Comparison of ENCODE assay signal across 1 cellular context in genomic region chr12:92145731-92146496, GRCh38.
TF ChIP-seq lines count a peak whose summit lies in the region.

A gene with protein sequence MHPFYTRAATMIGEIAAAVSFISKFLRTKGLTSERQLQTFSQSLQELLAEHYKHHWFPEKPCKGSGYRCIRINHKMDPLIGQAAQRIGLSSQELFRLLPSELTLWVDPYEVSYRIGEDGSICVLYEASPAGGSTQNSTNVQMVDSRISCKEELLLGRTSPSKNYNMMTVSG (minus strand): TSS chr12:92145846. CDS start chr12:92145535, 311 bp downstream.

TF ChIP-seq in WTC11, 78 proteins besides CTCF, POLR2A, EP300 and RAD21 (continued from another document):
- no peak for TF ChIP-seq ZNF396 (CRISPR knock-in tag; IDR thresholded peaks at IDR 0.05; ENCODE audit: borderline replicate concordance)
- TF ChIP-seq KAT7 (CRISPR knock-in tag; IDR thresholded peaks at IDR 0.05; ENCODE audit: borderline replicate concordance) = 0 out of 2 replicates have a peak, but pooled peaks have one; percentile 42
- no peak for TF ChIP-seq TEAD4 (CRISPR knock-in tag; IDR thresholded peaks at IDR 0.05)
- no peak for TF ChIP-seq HMGA2 (CRISPR knock-in tag; IDR thresholded peaks at IDR 0.05)
- no peak for TF ChIP-seq TP53 (CRISPR knock-in tag; IDR thresholded peaks at IDR 0.05)
- no peak for TF ChIP-seq NR1H2 (CRISPR knock-in tag; IDR thresholded peaks at IDR 0.05)
- TF ChIP-seq MXD4 (CRISPR knock-in tag; IDR thresholded peaks at IDR 0.05; ENCODE audit: borderline replicate concordance) = no peak
- no peak; the same call in 1 of the 2 replicates for TF ChIP-seq CDX4 (CRISPR knock-in tag; IDR thresholded peaks at IDR 0.05; ENCODE audit: borderline replicate concordance)
- TF ChIP-seq NFYB (CRISPR knock-in tag; conservative IDR thresholded peaks at IDR 0.05; ENCODE audit: low read depth) = peak; percentile 50
- peak; percentile 27; the same call in 1 of the 2 replicates for TF ChIP-seq FOXP1 (CRISPR knock-in tag; IDR thresholded peaks at IDR 0.05; ENCODE audit: borderline replicate concordance)
- peak; percentile 66; the same call in 1 of the 2 replicates for TF ChIP-seq RORB (CRISPR knock-in tag; IDR thresholded peaks at IDR 0.05)
- TF ChIP-seq MAX (CRISPR knock-in tag; IDR thresholded peaks at IDR 0.05) = peak; percentile 67
- peak; percentile 56 for TF ChIP-seq SP1 (CRISPR knock-in tag; conservative IDR thresholded peaks at IDR 0.05)
- TF ChIP-seq, protein P1, sequence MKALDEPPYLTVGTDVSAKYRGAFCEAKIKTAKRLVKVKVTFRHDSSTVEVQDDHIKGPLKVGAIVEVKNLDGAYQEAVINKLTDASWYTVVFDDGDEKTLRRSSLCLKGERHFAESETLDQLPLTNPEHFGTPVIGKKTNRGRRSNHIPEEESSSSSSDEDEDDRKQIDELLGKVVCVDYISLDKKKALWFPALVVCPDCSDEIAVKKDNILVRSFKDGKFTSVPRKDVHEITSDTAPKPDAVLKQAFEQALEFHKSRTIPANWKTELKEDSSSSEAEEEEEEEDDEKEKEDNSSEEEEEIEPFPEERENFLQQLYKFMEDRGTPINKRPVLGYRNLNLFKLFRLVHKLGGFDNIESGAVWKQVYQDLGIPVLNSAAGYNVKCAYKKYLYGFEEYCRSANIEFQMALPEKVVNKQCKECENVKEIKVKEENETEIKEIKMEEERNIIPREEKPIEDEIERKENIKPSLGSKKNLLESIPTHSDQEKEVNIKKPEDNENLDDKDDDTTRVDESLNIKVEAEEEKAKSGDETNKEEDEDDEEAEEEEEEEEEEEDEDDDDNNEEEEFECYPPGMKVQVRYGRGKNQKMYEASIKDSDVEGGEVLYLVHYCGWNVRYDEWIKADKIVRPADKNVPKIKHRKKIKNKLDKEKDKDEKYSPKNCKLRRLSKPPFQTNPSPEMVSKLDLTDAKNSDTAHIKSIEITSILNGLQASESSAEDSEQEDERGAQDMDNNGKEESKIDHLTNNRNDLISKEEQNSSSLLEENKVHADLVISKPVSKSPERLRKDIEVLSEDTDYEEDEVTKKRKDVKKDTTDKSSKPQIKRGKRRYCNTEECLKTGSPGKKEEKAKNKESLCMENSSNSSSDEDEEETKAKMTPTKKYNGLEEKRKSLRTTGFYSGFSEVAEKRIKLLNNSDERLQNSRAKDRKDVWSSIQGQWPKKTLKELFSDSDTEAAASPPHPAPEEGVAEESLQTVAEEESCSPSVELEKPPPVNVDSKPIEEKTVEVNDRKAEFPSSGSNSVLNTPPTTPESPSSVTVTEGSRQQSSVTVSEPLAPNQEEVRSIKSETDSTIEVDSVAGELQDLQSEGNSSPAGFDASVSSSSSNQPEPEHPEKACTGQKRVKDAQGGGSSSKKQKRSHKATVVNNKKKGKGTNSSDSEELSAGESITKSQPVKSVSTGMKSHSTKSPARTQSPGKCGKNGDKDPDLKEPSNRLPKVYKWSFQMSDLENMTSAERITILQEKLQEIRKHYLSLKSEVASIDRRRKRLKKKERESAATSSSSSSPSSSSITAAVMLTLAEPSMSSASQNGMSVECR (CRISPR knock-in tag; IDR thresholded peaks at IDR 0.05; ENCODE audit: borderline replicate concordance) = 0 out of 2 replicates have a peak, but pooled peaks have one; percentile 22
- no peak for TF ChIP-seq ZNF263 (CRISPR knock-in tag; IDR thresholded peaks at IDR 0.05; ENCODE audit: low read depth)
- TF ChIP-seq ZNF232 (CRISPR knock-in tag; IDR thresholded peaks at IDR 0.05) = no peak
- no peak for TF ChIP-seq ZNF512 (CRISPR knock-in tag; IDR thresholded peaks at IDR 0.05; ENCODE audit: borderline replicate concordance)
- no peak for TF ChIP-seq GTF2I (CRISPR knock-in tag; conservative IDR thresholded peaks at IDR 0.05)
- TF ChIP-seq, protein P2, sequence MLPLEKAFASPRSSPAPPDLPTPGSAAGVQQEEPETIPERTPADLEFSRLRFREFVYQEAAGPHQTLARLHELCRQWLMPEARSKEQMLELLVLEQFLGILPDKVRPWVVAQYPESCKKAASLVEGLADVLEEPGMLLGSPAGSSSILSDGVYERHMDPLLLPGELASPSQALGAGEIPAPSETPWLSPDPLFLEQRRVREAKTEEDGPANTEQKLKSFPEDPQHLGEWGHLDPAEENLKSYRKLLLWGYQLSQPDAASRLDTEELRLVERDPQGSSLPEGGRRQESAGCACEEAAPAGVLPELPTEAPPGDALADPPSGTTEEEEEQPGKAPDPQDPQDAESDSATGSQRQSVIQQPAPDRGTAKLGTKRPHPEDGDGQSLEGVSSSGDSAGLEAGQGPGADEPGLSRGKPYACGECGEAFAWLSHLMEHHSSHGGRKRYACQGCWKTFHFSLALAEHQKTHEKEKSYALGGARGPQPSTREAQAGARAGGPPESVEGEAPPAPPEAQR (CRISPR knock-in tag; IDR thresholded peaks at IDR 0.05) = no peak
- TF ChIP-seq, protein P3, sequence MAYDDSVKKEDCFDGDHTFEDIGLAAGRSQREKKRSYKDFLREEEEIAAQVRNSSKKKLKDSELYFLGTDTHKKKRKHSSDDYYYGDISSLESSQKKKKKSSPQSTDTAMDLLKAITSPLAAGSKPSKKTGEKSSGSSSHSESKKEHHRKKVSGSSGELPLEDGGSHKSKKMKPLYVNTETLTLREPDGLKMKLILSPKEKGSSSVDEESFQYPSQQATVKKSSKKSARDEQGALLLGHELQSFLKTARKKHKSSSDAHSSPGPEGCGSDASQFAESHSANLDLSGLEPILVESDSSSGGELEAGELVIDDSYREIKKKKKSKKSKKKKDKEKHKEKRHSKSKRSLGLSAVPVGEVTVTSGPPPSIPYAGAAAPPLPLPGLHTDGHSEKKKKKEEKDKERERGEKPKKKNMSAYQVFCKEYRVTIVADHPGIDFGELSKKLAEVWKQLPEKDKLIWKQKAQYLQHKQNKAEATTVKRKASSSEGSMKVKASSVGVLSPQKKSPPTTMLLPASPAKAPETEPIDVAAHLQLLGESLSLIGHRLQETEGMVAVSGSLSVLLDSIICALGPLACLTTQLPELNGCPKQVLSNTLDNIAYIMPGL (CRISPR knock-in tag; IDR thresholded peaks at IDR 0.05) = no peak
- no peak for TF ChIP-seq STAT6 (CRISPR knock-in tag; conservative IDR thresholded peaks at IDR 0.05; ENCODE audit: low read depth)
- TF ChIP-seq ETV6 (CRISPR knock-in tag; IDR thresholded peaks at IDR 0.05) = no peak
- TF ChIP-seq ZNF423 (CRISPR knock-in tag; IDR thresholded peaks at IDR 0.05) = no peak
- TF ChIP-seq FOXJ3 (CRISPR knock-in tag; IDR thresholded peaks at IDR 0.05; ENCODE audit: borderline replicate concordance) = no peak
- TF ChIP-seq NR3C1 (CRISPR knock-in tag; conservative IDR thresholded peaks at IDR 0.05; ENCODE audit: low read depth) = no peak
- TF ChIP-seq CREM (CRISPR knock-in tag; IDR thresholded peaks at IDR 0.05) = peak; percentile 89; the same call in 1 of the 2 replicates
- TF ChIP-seq CREB1 (CRISPR knock-in tag; IDR thresholded peaks at IDR 0.05) = no peak
- TF ChIP-seq, protein P4, sequence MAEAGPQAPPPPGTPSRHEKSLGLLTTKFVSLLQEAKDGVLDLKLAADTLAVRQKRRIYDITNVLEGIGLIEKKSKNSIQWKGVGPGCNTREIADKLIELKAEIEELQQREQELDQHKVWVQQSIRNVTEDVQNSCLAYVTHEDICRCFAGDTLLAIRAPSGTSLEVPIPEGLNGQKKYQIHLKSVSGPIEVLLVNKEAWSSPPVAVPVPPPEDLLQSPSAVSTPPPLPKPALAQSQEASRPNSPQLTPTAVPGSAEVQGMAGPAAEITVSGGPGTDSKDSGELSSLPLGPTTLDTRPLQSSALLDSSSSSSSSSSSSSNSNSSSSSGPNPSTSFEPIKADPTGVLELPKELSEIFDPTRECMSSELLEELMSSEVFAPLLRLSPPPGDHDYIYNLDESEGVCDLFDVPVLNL (CRISPR knock-in tag; IDR thresholded peaks at IDR 0.05; ENCODE audit: borderline replicate concordance, low read depth) = no peak
- TF ChIP-seq SMAD3 (CRISPR knock-in tag; IDR thresholded peaks at IDR 0.05; ENCODE audit: borderline replicate concordance) = peak; percentile 76; the same call in 1 of the 2 replicates
- TF ChIP-seq GABPB1 (CRISPR knock-in tag; IDR thresholded peaks at IDR 0.05) = peak; percentile 90
- TF ChIP-seq ZNF138 (CRISPR knock-in tag; conservative IDR thresholded peaks at IDR 0.05) = no peak
- peak; percentile 60; the same call in 1 of the 2 replicates for TF ChIP-seq USF1 (CRISPR knock-in tag; IDR thresholded peaks at IDR 0.05)
- TF ChIP-seq SMAD4 (CRISPR knock-in tag; IDR thresholded peaks at IDR 0.05) = 0 out of 2 replicates have a peak, but pooled peaks have one; percentile 12
- TF ChIP-seq, protein P5, sequence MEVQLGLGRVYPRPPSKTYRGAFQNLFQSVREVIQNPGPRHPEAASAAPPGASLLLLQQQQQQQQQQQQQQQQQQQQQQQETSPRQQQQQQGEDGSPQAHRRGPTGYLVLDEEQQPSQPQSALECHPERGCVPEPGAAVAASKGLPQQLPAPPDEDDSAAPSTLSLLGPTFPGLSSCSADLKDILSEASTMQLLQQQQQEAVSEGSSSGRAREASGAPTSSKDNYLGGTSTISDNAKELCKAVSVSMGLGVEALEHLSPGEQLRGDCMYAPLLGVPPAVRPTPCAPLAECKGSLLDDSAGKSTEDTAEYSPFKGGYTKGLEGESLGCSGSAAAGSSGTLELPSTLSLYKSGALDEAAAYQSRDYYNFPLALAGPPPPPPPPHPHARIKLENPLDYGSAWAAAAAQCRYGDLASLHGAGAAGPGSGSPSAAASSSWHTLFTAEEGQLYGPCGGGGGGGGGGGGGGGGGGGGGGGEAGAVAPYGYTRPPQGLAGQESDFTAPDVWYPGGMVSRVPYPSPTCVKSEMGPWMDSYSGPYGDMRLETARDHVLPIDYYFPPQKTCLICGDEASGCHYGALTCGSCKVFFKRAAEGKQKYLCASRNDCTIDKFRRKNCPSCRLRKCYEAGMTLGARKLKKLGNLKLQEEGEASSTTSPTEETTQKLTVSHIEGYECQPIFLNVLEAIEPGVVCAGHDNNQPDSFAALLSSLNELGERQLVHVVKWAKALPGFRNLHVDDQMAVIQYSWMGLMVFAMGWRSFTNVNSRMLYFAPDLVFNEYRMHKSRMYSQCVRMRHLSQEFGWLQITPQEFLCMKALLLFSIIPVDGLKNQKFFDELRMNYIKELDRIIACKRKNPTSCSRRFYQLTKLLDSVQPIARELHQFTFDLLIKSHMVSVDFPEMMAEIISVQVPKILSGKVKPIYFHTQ (CRISPR knock-in tag; IDR thresholded peaks at IDR 0.05) = no peak
- TF ChIP-seq, protein P6, sequence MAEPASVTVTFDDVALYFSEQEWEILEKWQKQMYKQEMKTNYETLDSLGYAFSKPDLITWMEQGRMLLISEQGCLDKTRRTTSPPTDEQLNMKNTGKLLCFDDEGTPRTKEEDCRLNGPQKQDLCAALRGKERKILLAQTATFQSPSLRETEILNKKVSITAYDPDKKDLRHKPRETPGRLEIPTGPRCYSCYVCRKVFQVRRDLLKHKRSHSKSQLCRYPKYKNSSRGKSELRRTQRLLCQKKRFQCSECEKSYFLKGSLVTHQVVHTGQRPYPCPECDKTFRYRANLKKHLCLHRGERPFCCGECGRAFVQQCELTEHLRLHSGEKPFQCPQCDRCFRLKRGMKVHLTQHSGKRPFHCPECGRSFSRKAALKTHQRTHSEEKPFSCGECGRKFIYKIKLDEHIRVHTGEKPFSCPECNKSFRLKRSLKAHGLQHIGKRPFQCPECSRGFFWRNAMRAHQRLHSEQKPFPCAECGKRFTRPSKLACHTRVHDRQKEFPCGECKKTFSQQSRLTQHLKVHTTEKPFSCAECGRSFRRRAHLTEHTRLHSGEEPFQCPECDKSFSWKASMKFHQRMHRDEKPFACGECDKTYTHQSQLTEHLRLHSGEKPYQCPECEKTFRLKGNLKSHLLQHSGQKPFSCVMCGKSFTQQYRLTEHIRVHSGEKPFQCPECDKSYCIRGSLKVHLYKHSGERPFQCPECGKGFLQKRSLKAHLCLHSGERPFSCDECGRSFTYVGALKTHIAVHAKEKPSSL (CRISPR knock-in tag; conservative IDR thresholded peaks at IDR 0.05) = no peak
- TF ChIP-seq, protein P7, sequence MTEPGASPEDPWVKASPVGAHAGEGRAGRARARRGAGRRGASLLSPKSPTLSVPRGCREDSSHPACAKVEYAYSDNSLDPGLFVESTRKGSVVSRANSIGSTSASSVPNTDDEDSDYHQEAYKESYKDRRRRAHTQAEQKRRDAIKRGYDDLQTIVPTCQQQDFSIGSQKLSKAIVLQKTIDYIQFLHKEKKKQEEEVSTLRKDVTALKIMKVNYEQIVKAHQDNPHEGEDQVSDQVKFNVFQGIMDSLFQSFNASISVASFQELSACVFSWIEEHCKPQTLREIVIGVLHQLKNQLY (CRISPR knock-in tag; IDR thresholded peaks at IDR 0.05) = no peak
